1 cellular context compared by ENCODE assay signal in genomic region chr19:44142014-44142523, GRCh38.
TF ChIP-seq lines count a peak whose summit lies in the region.

No MANE protein-coding gene starts in this region.

TF ChIP-seq in H1, 55 proteins besides CTCF, POLR2A, EP300 and RAD21 (continued from another document):
- TF ChIP-seq EZH2 (IDR thresholded peaks at IDR 0.05; ENCODE audit: low read depth, low read length, severe bottlenecking) (no peak), YY1 (IDR thresholded peaks at IDR 0.05; ENCODE audit: low read depth, low read length) (no peak), RNF2 (IDR thresholded peaks at IDR 0.05; ENCODE audit: borderline replicate concordance, low read depth, low read length, missing control alignments, poor library complexity, severe bottlenecking) (no peak)
